28 cellular contexts compared by ENCODE assay signal in genomic region chr3:188789201-188789600, GRCh38.
DNase-seq lines count a peak whose midpoint lies in the region; ATAC-seq and TF ChIP-seq lines count a peak whose summit lies in the region.
"Had no signal": no experiment of that assay in that cellular context is flagged by ENCODE, and none has a peak within 500 bp of the region (broad histone marks: within the 10 kb centered on the region; RNA-seq: fewer than 3 reads in every experiment).

No MANE protein-coding gene starts in this region.

- TF ChIP-seq CTCF in DND-41 (IDR thresholded peaks at IDR 0.05; ENCODE audit: borderline replicate concordance, extremely low read depth, low read length, poor library complexity, severe bottlenecking) (no peak), fibroblast of pulmonary artery (IDR thresholded peaks at IDR 0.05; ENCODE audit: low read length, missing control alignments) (no peak)

- no peaks in the 10 kb centered on the region for H4K20me1 ChIP-seq in DND-41 (ENCODE audit: insufficient read depth, low read length)

- H3K4me1 ChIP-seq in DND-41 (ENCODE audit: insufficient read depth, low read length) (peaks cover 16% of the 10 kb centered on the region), SJSA1 (replicated peaks) (peaks cover 20% of the 10 kb centered on the region)
- H3K4me1 ChIP-seq: SJCRH30 had no signal

- no peaks in the 10 kb centered on the region for H3K79me2 ChIP-seq in DND-41 (ENCODE audit: insufficient read depth, low read length)

- POLR2A ChIA-PET in activated CD4-positive, alpha-beta memory T cell treated with anti-CD3 and anti-CD28 coated beads for 36 hours (lab: Charles Lee): interaction anchor here (0.7 to 2.3 kb wide), 3 partner anchors 38 to 128 kb away, joined by 3 to 11 read pairs (median 3); no protein-coding TSS in a partner anchor
- POLR2A ChIA-PET in activated CD4-positive, alpha-beta memory T cell treated with anti-CD3 and anti-CD28 coated beads, Interleukin-2, amount 10 ng/mL, durations not matched to agents 7 days and 5 days (lab: Charles Lee): no interaction called here

- no peak overlapping the region for H3K4me3 Mint-ChIP-seq in activated CD4-positive, alpha-beta memory T cell treated with anti-CD3 and anti-CD28 coated beads for 36 hours
- no peak overlapping the region for H3K4me3 Mint-ChIP-seq in activated CD4-positive, alpha-beta memory T cell treated with anti-CD3 and anti-CD28 coated beads, Interleukin-2, amount 10 ng/mL, durations not matched to agents 7 days and 5 days
- H3K4me3 Mint-ChIP-seq: activated CD8-positive, alpha-beta memory T cell treated with anti-CD3 and anti-CD28 coated beads, Interleukin-2, amount 10 ng/mL, durations not matched to agents 7 days and 5 days; activated naive CD8-positive, alpha-beta T cell treated with anti-CD3 and anti-CD28 coated beads for 36 hours; B cell; CD8-positive, alpha-beta memory T cell; endodermal cell; naive B cell; stimulated activated effector memory CD8-positive, alpha-beta T cell treated with anti-CD3 and anti-CD28 coated beads, Interleukin-12 subunit alpha, Interleukin-12 subunit beta, amount 100 ng/mL, for 72 hours; T-helper 1 cell treated with Interleukin-12 subunit alpha and Interleukin-12 subunit beta and Interleukin-4 antibody, amounts not matched to agents 30 μg/mL and 1 μg/mL, for 36 hours had no signal

- peaks cover 2% of the 10 kb centered on the region for H3K36me3 Mint-ChIP-seq in activated CD4-positive, alpha-beta memory T cell treated with anti-CD3 and anti-CD28 coated beads for 36 hours
- H3K36me3 Mint-ChIP-seq in activated CD4-positive, alpha-beta memory T cell treated with anti-CD3 and anti-CD28 coated beads, Interleukin-2, amount 10 ng/mL, durations not matched to agents 7 days and 5 days (ENCODE audit: low read depth): peaks cover 4% of the 10 kb centered on the region
- H3K36me3 Mint-ChIP-seq: activated CD8-positive, alpha-beta memory T cell treated with anti-CD3 and anti-CD28 coated beads, Interleukin-2, amount 10 ng/mL, durations not matched to agents 7 days and 5 days; naive B cell; stimulated activated effector memory CD8-positive, alpha-beta T cell treated with anti-CD3 and anti-CD28 coated beads, Interleukin-12 subunit alpha, Interleukin-12 subunit beta, amount 100 ng/mL, for 72 hours had no signal

- no peaks in the 10 kb centered on the region for H3K9me3 Mint-ChIP-seq in activated CD4-positive, alpha-beta memory T cell treated with anti-CD3 and anti-CD28 coated beads for 36 hours
- H3K9me3 Mint-ChIP-seq in activated CD4-positive, alpha-beta memory T cell treated with anti-CD3 and anti-CD28 coated beads, Interleukin-2, amount 10 ng/mL, durations not matched to agents 7 days and 5 days: no peaks in the 10 kb centered on the region
- H3K9me3 Mint-ChIP-seq: activated naive CD8-positive, alpha-beta T cell treated with anti-CD3 and anti-CD28 coated beads for 36 hours; CD8-positive, alpha-beta memory T cell; endodermal cell; naive B cell; stimulated activated effector memory CD8-positive, alpha-beta T cell treated with anti-CD3 and anti-CD28 coated beads, Interleukin-12 subunit alpha, Interleukin-12 subunit beta, amount 100 ng/mL, for 72 hours; T-helper 1 cell treated with Interleukin-12 subunit alpha and Interleukin-12 subunit beta and Interleukin-4 antibody, amounts not matched to agents 30 μg/mL and 1 μg/mL, for 36 hours had no signal

- CTCF ChIA-PET in activated CD4-positive, alpha-beta memory T cell treated with anti-CD3 and anti-CD28 coated beads for 36 hours (lab: Charles Lee): interaction anchor here (0.7 to 2.4 kb wide), 5 partner anchors 40 to 1051 kb away, joined by 3 to 12 read pairs (median 3); no protein-coding TSS in a partner anchor
- CTCF ChIA-PET in activated CD4-positive, alpha-beta memory T cell treated with anti-CD3 and anti-CD28 coated beads, Interleukin-2, amount 10 ng/mL, durations not matched to agents 7 days and 5 days (lab: Charles Lee): no interaction called here

- H3K9ac ChIP-seq in DND-41 (ENCODE audit: low read depth, low read length): no peak overlapping the region

- intact Hi-C loops in activated CD4-positive, alpha-beta memory T cell treated with anti-CD3 and anti-CD28 coated beads for 36 hours (cut with micrococcal nuclease): loop anchor here (2.0 to 5.0 kb wide), 6 partner anchors 166 to 1906 kb away; no protein-coding TSS in a partner anchor
- intact Hi-C loops in posterior cingulate gyrus (cut with DNase I): no loop called here

- no peaks in the 10 kb centered on the region for H3K9me3 ChIP-seq in DND-41 (ENCODE audit: insufficient read depth, low read length, severe bottlenecking)
- H3K9me3 ChIP-seq in SJSA1 (replicated peaks): no peaks in the 10 kb centered on the region
- H3K9me3 ChIP-seq: A549, ascending aorta, esophagus squamous epithelium, SJCRH30 had no signal

- H3K27ac ChIP-seq in DND-41 (ENCODE audit: low read length) (peak overlapping the region; percentile 51), SJSA1 (peak overlapping the region; percentile 27)
- H3K27ac ChIP-seq: A549, esophagus squamous epithelium, SJCRH30 had no signal

- H3K27me3 Mint-ChIP-seq in activated CD4-positive, alpha-beta memory T cell treated with anti-CD3 and anti-CD28 coated beads for 36 hours: no peaks in the 10 kb centered on the region
- no peaks in the 10 kb centered on the region for H3K27me3 Mint-ChIP-seq in activated CD4-positive, alpha-beta memory T cell treated with anti-CD3 and anti-CD28 coated beads, Interleukin-2, amount 10 ng/mL, durations not matched to agents 7 days and 5 days
- H3K27me3 Mint-ChIP-seq: activated CD8-positive, alpha-beta memory T cell treated with anti-CD3 and anti-CD28 coated beads, Interleukin-2, amount 10 ng/mL, durations not matched to agents 7 days and 5 days; activated naive CD8-positive, alpha-beta T cell treated with anti-CD3 and anti-CD28 coated beads for 36 hours; B cell; CD8-positive, alpha-beta memory T cell; naive B cell had no signal

- H3K36me3 ChIP-seq in DND-41 (ENCODE audit: insufficient read depth, low read length) (no peaks in the 10 kb centered on the region), SJSA1 (peaks cover 14% of the 10 kb centered on the region)
- H3K36me3 ChIP-seq: SJCRH30 had no signal

- peak; percentile 25 for DNase-seq in activated CD4-positive, alpha-beta memory T cell treated with anti-CD3 and anti-CD28 coated beads for 36 hours
- DNase-seq in activated CD4-positive, alpha-beta memory T cell treated with anti-CD3 and anti-CD28 coated beads, Interleukin-2, amount 10 ng/mL, durations not matched to agents 7 days and 5 days: no peak
- DNase-seq in DND-41 (no peak), SJSA1 (ENCODE audit: low read depth in 1 of 2, low spot score in 2 of 2) (no peak), fibroblast of pulmonary artery (ENCODE audit: low read depth) (peak; percentile 16), posterior cingulate gyrus (no peak), NCI-H69 (lab: John Stamatoyannopoulos, UW) (no peak)
- DNase-seq: caudate nucleus, endodermal cell, esophagus squamous epithelium, H7, naive B cell, NCI-H1105, NCI-H1930, NCI-H526 treated with DMSO at 0.1 percent for 48 hours, occipital lobe, SJCRH30 had no signal

- H3K27ac Mint-ChIP-seq in activated CD4-positive, alpha-beta memory T cell treated with anti-CD3 and anti-CD28 coated beads for 36 hours: no peak overlapping the region
- H3K27ac Mint-ChIP-seq in activated CD4-positive, alpha-beta memory T cell treated with anti-CD3 and anti-CD28 coated beads, Interleukin-2, amount 10 ng/mL, durations not matched to agents 7 days and 5 days: no peak overlapping the region
- H3K27ac Mint-ChIP-seq: activated CD8-positive, alpha-beta memory T cell treated with anti-CD3 and anti-CD28 coated beads, Interleukin-2, amount 10 ng/mL, durations not matched to agents 7 days and 5 days; activated naive CD8-positive, alpha-beta T cell treated with anti-CD3 and anti-CD28 coated beads for 36 hours; B cell; CD8-positive, alpha-beta memory T cell; endodermal cell; naive B cell; stimulated activated effector memory CD8-positive, alpha-beta T cell treated with anti-CD3 and anti-CD28 coated beads, Interleukin-12 subunit alpha, Interleukin-12 subunit beta, amount 100 ng/mL, for 72 hours; T-helper 1 cell treated with Interleukin-12 subunit alpha and Interleukin-12 subunit beta and Interleukin-4 antibody, amounts not matched to agents 30 μg/mL and 1 μg/mL, for 36 hours had no signal

- H3K4me3 ChIP-seq in DND-41 (ENCODE audit: low read depth in 1 of 2, low read length in 2 of 2) (no peak overlapping the region), SJSA1 (no peak overlapping the region), fibroblast of pulmonary artery (replicated peaks; ENCODE audit: low read depth, low read length) (no peak overlapping the region)
- H3K4me3 ChIP-seq: A549, ascending aorta, esophagus squamous epithelium, SJCRH30, skin epidermis had no signal

- peaks cover 2% of the 10 kb centered on the region for H3K4me1 Mint-ChIP-seq in activated CD4-positive, alpha-beta memory T cell treated with anti-CD3 and anti-CD28 coated beads for 36 hours (ENCODE audit: low read depth)
- no peaks in the 10 kb centered on the region for H3K4me1 Mint-ChIP-seq in activated CD4-positive, alpha-beta memory T cell treated with anti-CD3 and anti-CD28 coated beads, Interleukin-2, amount 10 ng/mL, durations not matched to agents 7 days and 5 days
- H3K4me1 Mint-ChIP-seq: activated CD8-positive, alpha-beta memory T cell treated with anti-CD3 and anti-CD28 coated beads, Interleukin-2, amount 10 ng/mL, durations not matched to agents 7 days and 5 days; B cell; endodermal cell had no signal

- H3K27me3 ChIP-seq in DND-41 (ENCODE audit: insufficient read depth, low read length, poor library complexity): no peaks in the 10 kb centered on the region
- H3K27me3 ChIP-seq in SJSA1 (replicated peaks): no peaks in the 10 kb centered on the region
- H3K27me3 ChIP-seq: ascending aorta, esophagus squamous epithelium, SJCRH30 had no signal

- peak overlapping the region; percentile 31; the same call in 1 of the 2 replicates for H3K4me2 ChIP-seq in DND-41 (ENCODE audit: insufficient read depth, low read length)
- H3K4me2 ChIP-seq: A549 had no signal

- ATAC-seq in DND-41 (ENCODE audit: insufficient read depth, low read depth) (no peak), HG03442 (IDR thresholded peaks at IDR 0.05; ENCODE audit: unreplicated experiment) (no peak)
- ATAC-seq: A549, left lobe of liver had no signal

- H2AFZ ChIP-seq in DND-41 (ENCODE audit: low read depth, low read length): no peak overlapping the region

Comparison
In these comparisons a context has a peak if more than half of its experiments do, and no peak if none do; other contexts are left out.
1. DNase-seq: peak in activated CD4-positive, alpha-beta memory T cell treated with anti-CD3 and anti-CD28 coated beads for 36 hours (single experiment) and fibroblast of pulmonary artery (single experiment); none in activated CD4-positive, alpha-beta memory T cell treated with anti-CD3 and anti-CD28 coated beads, Interleukin-2, amount 10 ng/mL, durations not matched to agents 7 days and 5 days (single experiment), DND-41 (single experiment), SJSA1 (0 of 2), posterior cingulate gyrus (0 of 10) and NCI-H69 (single experiment).